1 cellular context compared by ENCODE assay signal in the genomic region with DNA sequence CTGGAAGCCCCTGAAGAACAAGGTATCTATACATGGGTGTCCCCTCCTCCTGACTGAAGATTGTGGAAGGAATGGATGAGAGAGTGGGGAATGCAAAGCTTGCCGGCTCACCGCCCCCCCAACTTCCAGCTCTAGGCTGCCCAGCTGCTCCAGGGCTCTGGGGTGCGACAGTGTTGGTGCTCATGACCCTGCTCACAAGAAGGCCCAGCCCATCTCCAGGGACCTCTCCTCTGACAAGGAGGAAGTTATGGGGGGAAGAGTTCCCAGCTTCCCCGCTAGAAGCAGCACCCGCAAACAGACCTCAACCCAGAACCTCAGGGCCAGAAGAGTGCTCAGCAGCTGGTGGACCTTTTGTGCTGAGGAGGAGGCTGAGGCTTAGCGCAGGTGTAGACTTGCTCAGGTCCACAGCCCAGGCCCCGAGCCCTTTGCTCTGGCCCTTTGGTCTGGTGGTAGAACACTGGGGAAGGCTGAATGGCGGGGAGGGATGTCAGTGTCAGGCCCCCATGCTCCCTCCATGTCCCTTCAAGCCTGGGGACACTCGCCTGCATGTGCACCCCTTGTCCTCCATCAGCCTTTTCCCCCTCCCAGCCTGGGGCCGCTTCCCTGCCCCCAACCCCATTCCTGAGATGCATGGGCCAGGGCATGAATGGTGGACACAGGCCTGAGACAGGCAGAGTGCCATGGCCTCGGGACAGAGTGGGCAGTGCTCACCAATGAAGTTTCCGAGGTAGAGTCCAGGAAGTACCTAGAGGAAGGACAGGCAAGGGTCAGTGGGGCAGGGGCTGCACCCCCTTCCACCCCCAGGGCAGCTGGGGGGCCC.
TF ChIP-seq lines count a peak whose summit lies in the region.

No MANE protein-coding gene starts in this region.

TF ChIP-seq in HepG2, 621 proteins besides CTCF, POLR2A, EP300 and RAD21:
- TF ChIP-seq ZNF263 (CRISPR knock-in tag; IDR thresholded peaks at IDR 0.05), result peak; percentile 46; the same call in 1 of the 2 replicates
- TF ChIP-seq ZNF281 (CRISPR knock-in tag; IDR thresholded peaks at IDR 0.05; ENCODE audit: borderline replicate concordance), result 0 out of 2 replicates have a peak, but pooled peaks have one; percentile 17
- TF ChIP-seq, protein P1, sequence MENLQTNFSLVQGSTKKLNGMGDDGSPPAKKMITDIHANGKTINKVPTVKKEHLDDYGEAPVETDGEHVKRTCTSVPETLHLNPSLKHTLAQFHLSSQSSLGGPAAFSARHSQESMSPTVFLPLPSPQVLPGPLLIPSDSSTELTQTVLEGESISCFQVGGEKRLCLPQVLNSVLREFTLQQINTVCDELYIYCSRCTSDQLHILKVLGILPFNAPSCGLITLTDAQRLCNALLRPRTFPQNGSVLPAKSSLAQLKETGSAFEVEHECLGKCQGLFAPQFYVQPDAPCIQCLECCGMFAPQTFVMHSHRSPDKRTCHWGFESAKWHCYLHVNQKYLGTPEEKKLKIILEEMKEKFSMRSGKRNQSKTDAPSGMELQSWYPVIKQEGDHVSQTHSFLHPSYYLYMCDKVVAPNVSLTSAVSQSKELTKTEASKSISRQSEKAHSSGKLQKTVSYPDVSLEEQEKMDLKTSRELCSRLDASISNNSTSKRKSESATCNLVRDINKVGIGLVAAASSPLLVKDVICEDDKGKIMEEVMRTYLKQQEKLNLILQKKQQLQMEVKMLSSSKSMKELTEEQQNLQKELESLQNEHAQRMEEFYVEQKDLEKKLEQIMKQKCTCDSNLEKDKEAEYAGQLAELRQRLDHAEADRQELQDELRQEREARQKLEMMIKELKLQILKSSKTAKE (CRISPR knock-in tag; IDR thresholded peaks at IDR 0.05; ENCODE audit: borderline replicate concordance), result 0 out of 2 replicates have a peak, but pooled peaks have one; percentile 18
- peak; percentile 4 for TF ChIP-seq ZNF781 (CRISPR knock-in tag; IDR thresholded peaks at IDR 0.05; ENCODE audit: borderline replicate concordance, not compliant biosample characterization)
- TF ChIP-seq ZNF451 (CRISPR knock-in tag; IDR thresholded peaks at IDR 0.05), result no peak
- TF ChIP-seq HMG20A (CRISPR knock-in tag; IDR thresholded peaks at IDR 0.05; ENCODE audit: borderline replicate concordance), result no peak
- TF ChIP-seq ZNF180 (CRISPR knock-in tag; IDR thresholded peaks at IDR 0.05; ENCODE audit: borderline replicate concordance, low read depth), result no peak
- TF ChIP-seq PCBP1 (IDR thresholded peaks at IDR 0.05; ENCODE audit: borderline replicate concordance, low read depth, low read length), result 0 out of 2 replicates have a peak, but pooled peaks have one; percentile 19
- no peak for TF ChIP-seq ZNF260 (CRISPR knock-in tag; IDR thresholded peaks at IDR 0.05; ENCODE audit: borderline replicate concordance, low read depth)
- TF ChIP-seq, protein P2, sequence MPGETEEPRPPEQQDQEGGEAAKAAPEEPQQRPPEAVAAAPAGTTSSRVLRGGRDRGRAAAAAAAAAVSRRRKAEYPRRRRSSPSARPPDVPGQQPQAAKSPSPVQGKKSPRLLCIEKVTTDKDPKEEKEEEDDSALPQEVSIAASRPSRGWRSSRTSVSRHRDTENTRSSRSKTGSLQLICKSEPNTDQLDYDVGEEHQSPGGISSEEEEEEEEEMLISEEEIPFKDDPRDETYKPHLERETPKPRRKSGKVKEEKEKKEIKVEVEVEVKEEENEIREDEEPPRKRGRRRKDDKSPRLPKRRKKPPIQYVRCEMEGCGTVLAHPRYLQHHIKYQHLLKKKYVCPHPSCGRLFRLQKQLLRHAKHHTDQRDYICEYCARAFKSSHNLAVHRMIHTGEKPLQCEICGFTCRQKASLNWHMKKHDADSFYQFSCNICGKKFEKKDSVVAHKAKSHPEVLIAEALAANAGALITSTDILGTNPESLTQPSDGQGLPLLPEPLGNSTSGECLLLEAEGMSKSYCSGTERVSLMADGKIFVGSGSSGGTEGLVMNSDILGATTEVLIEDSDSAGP (CRISPR knock-in tag; IDR thresholded peaks at IDR 0.05; ENCODE audit: borderline replicate concordance), result peak; percentile 7; the same call in 1 of the 2 replicates
- TF ChIP-seq ZNF691 (CRISPR knock-in tag; IDR thresholded peaks at IDR 0.05; ENCODE audit: borderline replicate concordance, low read depth), result 0 out of 2 replicates have a peak, but pooled peaks have one; percentile 25
TF ChIP-seq in HepG2: peak in this region for 7.
